ENCODE assay signal across 16 cellular contexts in genomic region chr6:44621846-44622245, GRCh38.
"Had no signal": no experiment of that assay in that cellular context is flagged by ENCODE, and none has a peak within 500 bp of the region (broad histone marks: within the 10 kb centered on the region; RNA-seq: fewer than 3 reads in every experiment).

No MANE protein-coding gene starts in this region.

- DNase-seq: activated CD4-positive, alpha-beta T cell treated with anti-CD3 and anti-CD28 coated beads, Interleukin-2, amount 50 U/mL, for 1 hour; activated CD8-positive, alpha-beta memory T cell treated with anti-CD3 and anti-CD28 coated beads for 24 hours; activated naive CD8-positive, alpha-beta T cell treated with anti-CD3 and anti-CD28 coated beads for 36 hours; dorsolateral prefrontal cortex; erythroblast; hippocampal formation; kidney; left ventricle myocardium superior; mesendoderm; posterior cingulate gyrus; retina; stimulated activated CD4-positive, alpha-beta T cell treated with anti-CD3 and anti-CD28 coated beads, Interleukin-12 subunit alpha, Interleukin-12 subunit beta, amount 100 ng/mL, for 4 hours; stimulated activated CD4-positive, alpha-beta T cell treated with anti-CD3 and anti-CD28 coated beads, Interleukin-2, amount 100 ng/mL, for 24 hours; transverse colon had no signal

- H3K9me3 ChIP-seq: ascending aorta, transverse colon had no signal

- H3K27ac ChIP-seq: ascending aorta, dorsolateral prefrontal cortex, transverse colon had no signal

- ATAC-seq: left ventricle myocardium superior; natural killer cell treated with Interleukin-12 subunit alpha and Interleukin-12 subunit beta and Interleukin-15 and Interleukin-18, amount 100 ng/mL, for 72 hours had no signal

- H3K36me3 ChIP-seq: ascending aorta, transverse colon had no signal

- H3K27me3 ChIP-seq: ascending aorta, transverse colon had no signal

- H3K4me1 ChIP-seq: ascending aorta had no signal

- H3K4me3 ChIP-seq: ascending aorta, dorsolateral prefrontal cortex, transverse colon had no signal
